In the genomic region with DNA sequence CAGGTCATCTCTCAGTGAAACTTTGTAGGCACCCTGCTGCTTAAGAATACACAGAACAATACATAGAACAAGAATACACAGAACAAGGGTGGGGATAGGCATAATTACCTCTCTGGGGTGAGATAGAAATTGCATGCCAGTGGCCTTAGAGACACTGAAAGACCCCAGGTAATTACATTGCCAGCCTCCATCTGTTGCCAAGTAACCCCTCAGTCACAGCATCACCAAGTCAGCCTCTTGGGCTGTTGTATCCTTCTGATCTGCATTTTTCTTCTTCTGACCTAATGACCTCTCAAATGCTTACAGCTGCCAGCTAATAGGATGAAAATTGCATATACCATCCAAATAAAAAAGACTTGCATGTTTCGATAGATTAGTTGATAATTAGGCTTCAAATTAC, we compare ENCODE assay signal across 15 cellular contexts.
"Had no signal": no experiment of that assay in that cellular context is flagged by ENCODE, and none has a peak within 500 bp of the region (broad histone marks: within the 10 kb centered on the region; RNA-seq: fewer than 3 reads in every experiment).

No MANE protein-coding gene starts in this region.

- H3K27ac ChIP-seq: cardiac muscle cell, esophagus squamous epithelium, psoas muscle, right lobe of liver, upper lobe of left lung, WERI-Rb-1 had no signal

- H3K27me3 Mint-ChIP-seq: activated CD4-positive, alpha-beta memory T cell treated with anti-CD3 and anti-CD28 coated beads, Interleukin-2, amount 10 ng/mL, durations not matched to agents 7 days and 5 days; activated naive CD4-positive, alpha-beta T cell treated with anti-CD3 and anti-CD28 coated beads, Interleukin-2, amount 10 ng/mL, durations not matched to agents 7 days and 5 days; activated T-cell treated with anti-CD3 and anti-CD28 coated beads, Interleukin-2, amount 50 U/mL, for 24 hours; stimulated activated naive CD8-positive, alpha-beta T cell treated with anti-CD3 and anti-CD28 coated beads, Interleukin-15, amount 100 ng/mL, for 72 hours had no signal

- H3K36me3 Mint-ChIP-seq: activated naive CD4-positive, alpha-beta T cell treated with anti-CD3 and anti-CD28 coated beads, Interleukin-2, amount 10 ng/mL, durations not matched to agents 7 days and 5 days; memory B cell; natural killer cell treated with Interleukin-12 subunit alpha and Interleukin-12 subunit beta and Interleukin-15 and Interleukin-18, amount 100 ng/mL, for 72 hours had no signal

- DNase-seq: activated CD4-positive, alpha-beta memory T cell treated with anti-CD3 and anti-CD28 coated beads, Interleukin-2, amount 10 ng/mL, durations not matched to agents 7 days and 5 days; activated CD4-positive, alpha-beta T cell treated with anti-CD3 and anti-CD28 coated beads for 36 hours; activated naive CD4-positive, alpha-beta T cell treated with anti-CD3 and anti-CD28 coated beads, Interleukin-2, amount 10 ng/mL, durations not matched to agents 7 days and 5 days; activated T-cell treated with anti-CD3 and anti-CD28 coated beads, Interleukin-2, amount 50 U/mL, for 24 hours; esophagus squamous epithelium; hippocampal formation; left ventricle myocardium superior; psoas muscle; right lobe of liver; stimulated activated naive CD8-positive, alpha-beta T cell treated with anti-CD3 and anti-CD28 coated beads, Interleukin-15, amount 100 ng/mL, for 72 hours; upper lobe of left lung; WERI-Rb-1 had no signal

- H3K9me3 ChIP-seq: esophagus squamous epithelium, psoas muscle, right lobe of liver, upper lobe of left lung had no signal

- H3K4me1 Mint-ChIP-seq: activated CD4-positive, alpha-beta memory T cell treated with anti-CD3 and anti-CD28 coated beads, Interleukin-2, amount 10 ng/mL, durations not matched to agents 7 days and 5 days; activated CD4-positive, alpha-beta T cell treated with anti-CD3 and anti-CD28 coated beads for 36 hours; activated naive CD4-positive, alpha-beta T cell treated with anti-CD3 and anti-CD28 coated beads, Interleukin-2, amount 10 ng/mL, durations not matched to agents 7 days and 5 days; memory B cell; stimulated activated naive CD8-positive, alpha-beta T cell treated with anti-CD3 and anti-CD28 coated beads, Interleukin-15, amount 100 ng/mL, for 72 hours had no signal

- ATAC-seq: activated CD4-positive, alpha-beta T cell treated with anti-CD3 and anti-CD28 coated beads for 36 hours; left ventricle myocardium superior; natural killer cell treated with Interleukin-12 subunit alpha and Interleukin-12 subunit beta and Interleukin-15 and Interleukin-18, amount 100 ng/mL, for 72 hours; psoas muscle; right lobe of liver; stimulated activated naive CD8-positive, alpha-beta T cell treated with anti-CD3 and anti-CD28 coated beads, Interleukin-15, amount 100 ng/mL, for 72 hours had no signal

- H3K9me3 Mint-ChIP-seq: activated CD4-positive, alpha-beta memory T cell treated with anti-CD3 and anti-CD28 coated beads, Interleukin-2, amount 10 ng/mL, durations not matched to agents 7 days and 5 days; activated naive CD4-positive, alpha-beta T cell treated with anti-CD3 and anti-CD28 coated beads, Interleukin-2, amount 10 ng/mL, durations not matched to agents 7 days and 5 days; activated T-cell treated with anti-CD3 and anti-CD28 coated beads, Interleukin-2, amount 50 U/mL, for 24 hours; memory B cell; natural killer cell treated with Interleukin-12 subunit alpha and Interleukin-12 subunit beta and Interleukin-15 and Interleukin-18, amount 100 ng/mL, for 72 hours; stimulated activated naive CD8-positive, alpha-beta T cell treated with anti-CD3 and anti-CD28 coated beads, Interleukin-15, amount 100 ng/mL, for 72 hours had no signal

- H3K27me3 ChIP-seq: cardiac muscle cell, esophagus squamous epithelium, right lobe of liver, upper lobe of left lung had no signal

- H3K36me3 ChIP-seq: cardiac muscle cell, esophagus squamous epithelium, right lobe of liver, upper lobe of left lung, WERI-Rb-1 had no signal

- H3K4me1 ChIP-seq: esophagus squamous epithelium, psoas muscle, upper lobe of left lung had no signal

- H3K4me3 ChIP-seq: cardiac muscle cell, esophagus squamous epithelium, psoas muscle, right lobe of liver, upper lobe of left lung had no signal

- H3K27ac Mint-ChIP-seq: activated CD4-positive, alpha-beta memory T cell treated with anti-CD3 and anti-CD28 coated beads, Interleukin-2, amount 10 ng/mL, durations not matched to agents 7 days and 5 days; activated CD4-positive, alpha-beta T cell treated with anti-CD3 and anti-CD28 coated beads for 36 hours; activated naive CD4-positive, alpha-beta T cell treated with anti-CD3 and anti-CD28 coated beads, Interleukin-2, amount 10 ng/mL, durations not matched to agents 7 days and 5 days; activated T-cell treated with anti-CD3 and anti-CD28 coated beads, Interleukin-2, amount 50 U/mL, for 24 hours; memory B cell; natural killer cell treated with Interleukin-12 subunit alpha and Interleukin-12 subunit beta and Interleukin-15 and Interleukin-18, amount 100 ng/mL, for 72 hours; stimulated activated naive CD8-positive, alpha-beta T cell treated with anti-CD3 and anti-CD28 coated beads, Interleukin-15, amount 100 ng/mL, for 72 hours had no signal

- H3K4me3 Mint-ChIP-seq: activated CD4-positive, alpha-beta memory T cell treated with anti-CD3 and anti-CD28 coated beads, Interleukin-2, amount 10 ng/mL, durations not matched to agents 7 days and 5 days; activated CD4-positive, alpha-beta T cell treated with anti-CD3 and anti-CD28 coated beads for 36 hours; activated naive CD4-positive, alpha-beta T cell treated with anti-CD3 and anti-CD28 coated beads, Interleukin-2, amount 10 ng/mL, durations not matched to agents 7 days and 5 days; activated T-cell treated with anti-CD3 and anti-CD28 coated beads, Interleukin-2, amount 50 U/mL, for 24 hours; memory B cell; natural killer cell treated with Interleukin-12 subunit alpha and Interleukin-12 subunit beta and Interleukin-15 and Interleukin-18, amount 100 ng/mL, for 72 hours; stimulated activated naive CD8-positive, alpha-beta T cell treated with anti-CD3 and anti-CD28 coated beads, Interleukin-15, amount 100 ng/mL, for 72 hours had no signal
